Comparison of ENCODE assay signal across 22 cellular contexts in genomic region chr4:124437853-124438495, GRCh38.
DNase-seq lines count a peak whose midpoint lies in the region; ATAC-seq and TF ChIP-seq lines count a peak whose summit lies in the region.
"Had no signal": no experiment of that assay in that cellular context is flagged by ENCODE, and none has a peak within 500 bp of the region (broad histone marks: within the 10 kb centered on the region; RNA-seq: fewer than 3 reads in every experiment).

No MANE protein-coding gene starts in this region.

- no peak overlapping the region for H3K4me3 ChIP-seq in Loucy (ENCODE audit: low read length, poor library complexity, severe bottlenecking)
- H3K4me3 ChIP-seq in epithelial cell of esophagus (ENCODE audit: low read length), result no peak overlapping the region
- H3K4me3 ChIP-seq: heart left ventricle, lower lobe of right lung had no signal

- no peaks in the 10 kb centered on the region for H3K36me3 ChIP-seq in Loucy (ENCODE audit: insufficient read depth, low read length)
- H3K36me3 ChIP-seq: heart left ventricle, lower lobe of right lung had no signal

- no peak for ATAC-seq in HG03439 (IDR thresholded peaks at IDR 0.05; ENCODE audit: unreplicated experiment)
- no peak for ATAC-seq in GM18502 (IDR thresholded peaks at IDR 0.05; ENCODE audit: poor library complexity, unreplicated experiment)
- ATAC-seq: heart left ventricle, lower lobe of right lung, right cardiac atrium had no signal

- peak; percentile 24 for DNase-seq in epithelial cell of esophagus (ENCODE audit: low read depth)
- DNase-seq in osteocyte (ENCODE audit: extremely low spot score, unreplicated experiment), result no peak
- DNase-seq in NCI-H1105 treated with DMSO at 0.1 percent for 48 hours (lab: John Stamatoyannopoulos, UW), result no peak
- no peak for DNase-seq in NCI-H146 (lab: John Stamatoyannopoulos, UW)
- DNase-seq: activated CD4-positive, alpha-beta T cell treated with anti-CD3 and anti-CD28 coated beads, Interleukin-2, amount 10 ng/mL, durations not matched to agents 24 days and 14 days; activated naive CD8-positive, alpha-beta T cell treated with anti-CD3 and anti-CD28 coated beads, Interleukin-2, amount 10 ng/mL, durations not matched to agents 7 days and 5 days; CD4-positive, CD25-positive, alpha-beta regulatory T cell; DMS79 treated with DMSO at 0.1 percent for 48 hours; H7; heart left ventricle; lower lobe of right lung; NCI-H1092; NCI-H2107; NCI-H526; nucleus accumbens; right cardiac atrium had no signal

- peaks cover 14% of the 10 kb centered on the region for H3K4me1 Mint-ChIP-seq in osteocyte (ENCODE audit: unreplicated experiment)
- H3K4me1 Mint-ChIP-seq: activated CD4-positive, alpha-beta T cell treated with anti-CD3 and anti-CD28 coated beads, Interleukin-2, amount 10 ng/mL, durations not matched to agents 24 days and 14 days; activated naive CD8-positive, alpha-beta T cell treated with anti-CD3 and anti-CD28 coated beads, Interleukin-2, amount 10 ng/mL, durations not matched to agents 7 days and 5 days; brain; CD4-positive, CD25-positive, alpha-beta regulatory T cell had no signal

- H3K4me2 ChIP-seq in Loucy (ENCODE audit: low read depth, low read length, poor library complexity, severe bottlenecking), result no peak overlapping the region

- H3K9me2 ChIP-seq in Loucy (replicated peaks; ENCODE audit: low read depth, low read length), result no peaks in the 10 kb centered on the region

- H3K27ac ChIP-seq in 22Rv1, result peak overlapping the region; percentile 46
- H3K27ac ChIP-seq: lower lobe of right lung had no signal

- peak overlapping the region; percentile 27 for H3K27ac Mint-ChIP-seq in osteocyte (ENCODE audit: unreplicated experiment)
- H3K27ac Mint-ChIP-seq: activated CD4-positive, alpha-beta T cell treated with anti-CD3 and anti-CD28 coated beads, Interleukin-2, amount 10 ng/mL, durations not matched to agents 24 days and 14 days; activated naive CD8-positive, alpha-beta T cell treated with anti-CD3 and anti-CD28 coated beads, Interleukin-2, amount 10 ng/mL, durations not matched to agents 7 days and 5 days; activated T-helper 2 cell treated with anti-CD3 and anti-CD28 coated beads, Interferon-gamma antibody, Interleukin-2, Interleukin-4, amounts not matched to agents 10 μg/mL and 5 μg/mL and 100 μg/mL, durations not matched to agents 14 hours and 24 hours and 36 hours; brain; CD4-positive, CD25-positive, alpha-beta regulatory T cell had no signal

- no peaks in the 10 kb centered on the region for H3K27me3 Mint-ChIP-seq in osteocyte (ENCODE audit: unreplicated experiment)
- H3K27me3 Mint-ChIP-seq: activated CD4-positive, alpha-beta T cell treated with anti-CD3 and anti-CD28 coated beads, Interleukin-2, amount 10 ng/mL, durations not matched to agents 24 days and 14 days; CD4-positive, CD25-positive, alpha-beta regulatory T cell had no signal

- peaks cover under 1% of the 10 kb centered on the region for H3K9me3 Mint-ChIP-seq in osteocyte (ENCODE audit: unreplicated experiment)
- H3K9me3 Mint-ChIP-seq: activated CD4-positive, alpha-beta T cell treated with anti-CD3 and anti-CD28 coated beads, Interleukin-2, amount 10 ng/mL, durations not matched to agents 24 days and 14 days; activated naive CD8-positive, alpha-beta T cell treated with anti-CD3 and anti-CD28 coated beads, Interleukin-2, amount 10 ng/mL, durations not matched to agents 7 days and 5 days; activated T-helper 2 cell treated with anti-CD3 and anti-CD28 coated beads, Interferon-gamma antibody, Interleukin-2, Interleukin-4, amounts not matched to agents 10 μg/mL and 5 μg/mL and 100 μg/mL, durations not matched to agents 14 hours and 24 hours and 36 hours had no signal

- no peaks in the 10 kb centered on the region for H3K79me2 ChIP-seq in Loucy (ENCODE audit: insufficient read depth, low read length)

- TF ChIP-seq CTCF in 22Rv1 (IDR thresholded peaks at IDR 0.05), result no peak
- no peak for TF ChIP-seq CTCF in Loucy (conservative IDR thresholded peaks at IDR 0.05; ENCODE audit: low read length)
- no peak for TF ChIP-seq CTCF in epithelial cell of esophagus (IDR thresholded peaks at IDR 0.05; ENCODE audit: insufficient read depth, low read depth, low read length, missing control alignments)
- no peak for TF ChIP-seq CTCF in osteocyte (IDR thresholded peaks at IDR 0.05)

- H3K4me3 Mint-ChIP-seq in osteocyte (ENCODE audit: unreplicated experiment), result no peak overlapping the region
- H3K4me3 Mint-ChIP-seq: activated CD4-positive, alpha-beta T cell treated with anti-CD3 and anti-CD28 coated beads, Interleukin-2, amount 10 ng/mL, durations not matched to agents 24 days and 14 days; activated naive CD8-positive, alpha-beta T cell treated with anti-CD3 and anti-CD28 coated beads, Interleukin-2, amount 10 ng/mL, durations not matched to agents 7 days and 5 days; brain; CD4-positive, CD25-positive, alpha-beta regulatory T cell had no signal

- H3K4me1 ChIP-seq in Loucy (ENCODE audit: insufficient read depth, low read length, poor library complexity, severe bottlenecking), result peaks cover 9% of the 10 kb centered on the region

- H4K20me1 ChIP-seq in Loucy (ENCODE audit: insufficient read depth, low read length, poor library complexity, severe bottlenecking), result no peaks in the 10 kb centered on the region

- H3K27me3 ChIP-seq in Loucy (ENCODE audit: insufficient read depth, low read length, poor library complexity, severe bottlenecking), result no peaks in the 10 kb centered on the region
- H3K27me3 ChIP-seq: heart left ventricle had no signal

- no peaks in the 10 kb centered on the region for H3K9me3 ChIP-seq in Loucy (ENCODE audit: insufficient read depth, low read depth, low read length)
- H3K9me3 ChIP-seq: lower lobe of right lung had no signal

- no peaks in the 10 kb centered on the region for H3K36me3 Mint-ChIP-seq in osteocyte (ENCODE audit: unreplicated experiment)
- H3K36me3 Mint-ChIP-seq: activated naive CD8-positive, alpha-beta T cell treated with anti-CD3 and anti-CD28 coated beads, Interleukin-2, amount 10 ng/mL, durations not matched to agents 7 days and 5 days; CD4-positive, CD25-positive, alpha-beta regulatory T cell had no signal

- peak overlapping the region; percentile 68 for H2AFZ ChIP-seq in Loucy (ENCODE audit: low read length)

- no peaks in the 10 kb centered on the region for H3F3A ChIP-seq in Loucy (ENCODE audit: low read depth)

- H3K9ac ChIP-seq in Loucy (ENCODE audit: low read depth, low read length, poor library complexity, severe bottlenecking), result no peak overlapping the region
